ENCODE assay signal across 36 cellular contexts in genomic region chr16:47586121-47586520, GRCh38.
"Had no signal": no experiment of that assay in that cellular context is flagged by ENCODE, and none has a peak within 500 bp of the region (broad histone marks: within the 10 kb centered on the region; RNA-seq: fewer than 3 reads in every experiment).

No MANE protein-coding gene starts in this region.

- H3K9me3 Mint-ChIP-seq: activated B cell treated with CpG ODN at 0.5 μM for 24 hours; activated CD4-positive, alpha-beta memory T cell treated with anti-CD3 and anti-CD28 coated beads for 36 hours; activated CD4-positive, alpha-beta T cell treated with anti-CD3 and anti-CD28 coated beads, Interleukin-2, amount 10 ng/mL, durations not matched to agents 24 days and 14 days; activated CD8-positive, alpha-beta T cell treated with anti-CD3 and anti-CD28 coated beads for 36 hours; activated naive CD4-positive, alpha-beta T cell treated with anti-CD3 and anti-CD28 coated beads for 36 hours; activated naive CD4-positive, alpha-beta T cell treated with anti-CD3 and anti-CD28 coated beads, Interleukin-2, amount 50 U/mL, for 72 hours; activated naive CD8-positive, alpha-beta T cell treated with anti-CD3 and anti-CD28 coated beads for 36 hours; activated T-cell treated with anti-CD3 and anti-CD28 coated beads, Interleukin-2, amount 50 U/mL, for 4 hours; activated T-cell treated with anti-CD3 and anti-CD28 coated beads, Interleukin-2, amount 50 U/mL, for 72 hours; activated T-helper 1 cell treated with anti-CD3 and anti-CD28 coated beads, Interleukin-12 subunit alpha, Interleukin-12 subunit beta, Interleukin-2, Interleukin-4 antibody, amounts not matched to agents 30 ng/mL and 10 ng/mL and 1 ng/mL, durations not matched to agents 14 hours and 24 hours and 36 hours; activated T-helper 17 cell treated with anti-CD3 and anti-CD28 coated beads, Interleukin-2, amount 50 U/mL, for 72 hours; T-cell; T-helper 2 cell treated with Interferon-gamma antibody and Interleukin-4, amounts not matched to agents 5 μg/mL and 100 μg/mL, for 36 hours had no signal

- H3K27ac Mint-ChIP-seq: activated B cell treated with CpG ODN at 0.5 μM for 24 hours; activated CD4-positive, alpha-beta memory T cell treated with anti-CD3 and anti-CD28 coated beads for 36 hours; activated CD4-positive, alpha-beta T cell treated with anti-CD3 and anti-CD28 coated beads, Interleukin-2, amount 10 ng/mL, durations not matched to agents 24 days and 14 days; activated CD8-positive, alpha-beta T cell treated with anti-CD3 and anti-CD28 coated beads for 36 hours; activated naive CD4-positive, alpha-beta T cell treated with anti-CD3 and anti-CD28 coated beads for 36 hours; activated naive CD8-positive, alpha-beta T cell treated with anti-CD3 and anti-CD28 coated beads for 36 hours; activated T-cell treated with anti-CD3 and anti-CD28 coated beads, Interleukin-2, amount 50 U/mL, for 72 hours; activated T-helper 1 cell treated with anti-CD3 and anti-CD28 coated beads, Interleukin-12 subunit alpha, Interleukin-12 subunit beta, Interleukin-2, Interleukin-4 antibody, amounts not matched to agents 30 ng/mL and 10 ng/mL and 1 ng/mL, durations not matched to agents 14 hours and 24 hours and 36 hours; activated T-helper 17 cell treated with anti-CD3 and anti-CD28 coated beads, Interleukin-2, amount 50 U/mL, for 72 hours; T-cell had no signal

- H3K9me3 ChIP-seq: adrenal gland, body of pancreas, breast epithelium had no signal

- H3K4me3 ChIP-seq: adrenal gland, body of pancreas, breast epithelium had no signal

- H3K4me1 ChIP-seq: adrenal gland, body of pancreas, breast epithelium had no signal

- DNase-seq: activated B cell treated with CpG ODN at 0.5 μM for 24 hours; activated CD4-positive, alpha-beta memory T cell treated with anti-CD3 and anti-CD28 coated beads for 36 hours; activated CD4-positive, alpha-beta T cell treated with anti-CD3 and anti-CD28 coated beads for 4 hours; activated CD4-positive, alpha-beta T cell treated with anti-CD3 and anti-CD28 coated beads, Interleukin-2, amount 10 ng/mL, durations not matched to agents 24 days and 14 days; activated CD4-positive, alpha-beta T cell treated with anti-CD3 and anti-CD28 coated beads, Interleukin-2, amount 50 U/mL, for 1 hour; activated CD4-positive, alpha-beta T cell treated with anti-CD3 and anti-CD28 coated beads, Interleukin-2, amount 50 U/mL, for 4 hours; activated CD4-positive, CD25-positive, alpha-beta regulatory T cell treated with anti-CD3 and anti-CD28 coated beads, Interleukin-2, amount 50 U/mL, for 72 hours; activated CD8-positive, alpha-beta memory T cell treated with anti-CD3 and anti-CD28 coated beads, Interleukin-2, amount 50 U/mL, for 4 hours; activated CD8-positive, alpha-beta T cell treated with anti-CD3 and anti-CD28 coated beads for 36 hours; activated effector memory CD4-positive, alpha-beta T cell treated with anti-CD3 and anti-CD28 coated beads, Interleukin-2, amount 50 U/mL, for 16 hours; activated gamma-delta T cell treated with Interleukin-2 at 50 U/mL for 16 hours; activated naive CD4-positive, alpha-beta T cell; activated naive CD4-positive, alpha-beta T cell treated with anti-CD3 and anti-CD28 coated beads for 36 hours; activated naive CD4-positive, alpha-beta T cell treated with anti-CD3 and anti-CD28 coated beads, Interleukin-2, amount 50 U/mL, for 16 hours; activated naive CD8-positive, alpha-beta T cell treated with anti-CD3 and anti-CD28 coated beads for 36 hours; activated T-cell treated with anti-CD3 and anti-CD28 coated beads for 4 hours; activated T-cell treated with anti-CD3 and anti-CD28 coated beads, Interleukin-2, amount 50 U/mL, for 1 hour; activated T-cell treated with anti-CD3 and anti-CD28 coated beads, Interleukin-2, amount 50 U/mL, for 4 hours; activated T-cell treated with anti-CD3 and anti-CD28 coated beads, Interleukin-2, amount 50 U/mL, for 72 hours; adrenal gland; amniotic stem cell; aorta; body of pancreas; brain microvascular endothelial cell; central memory CD4-positive, alpha-beta T cell; T-cell; T-helper 2 cell; T-helper 9 cell had no signal

- ATAC-seq: activated CD8-positive, alpha-beta T cell treated with anti-CD3 and anti-CD28 coated beads for 36 hours; activated naive CD4-positive, alpha-beta T cell treated with anti-CD3 and anti-CD28 coated beads, Interleukin-2, amount 50 U/mL, for 72 hours; activated T-cell treated with anti-CD3 and anti-CD28 coated beads, Interleukin-2, amount 50 U/mL, for 4 hours; activated T-cell treated with anti-CD3 and anti-CD28 coated beads, Interleukin-2, amount 50 U/mL, for 72 hours; activated T-helper 17 cell treated with anti-CD3 and anti-CD28 coated beads, Interleukin-2, amount 50 U/mL, for 72 hours; body of pancreas; T-cell had no signal

- H3K4me3 Mint-ChIP-seq: activated B cell treated with CpG ODN at 0.5 μM for 24 hours; activated CD4-positive, alpha-beta memory T cell treated with anti-CD3 and anti-CD28 coated beads for 36 hours; activated CD4-positive, alpha-beta T cell treated with anti-CD3 and anti-CD28 coated beads, Interleukin-2, amount 10 ng/mL, durations not matched to agents 24 days and 14 days; activated CD8-positive, alpha-beta T cell treated with anti-CD3 and anti-CD28 coated beads for 36 hours; activated naive CD4-positive, alpha-beta T cell treated with anti-CD3 and anti-CD28 coated beads for 36 hours; activated naive CD8-positive, alpha-beta T cell treated with anti-CD3 and anti-CD28 coated beads for 36 hours; activated T-cell treated with anti-CD3 and anti-CD28 coated beads, Interleukin-2, amount 50 U/mL, for 4 hours; activated T-cell treated with anti-CD3 and anti-CD28 coated beads, Interleukin-2, amount 50 U/mL, for 72 hours; activated T-helper 1 cell treated with anti-CD3 and anti-CD28 coated beads, Interleukin-12 subunit alpha, Interleukin-12 subunit beta, Interleukin-2, Interleukin-4 antibody, amounts not matched to agents 30 ng/mL and 10 ng/mL and 1 ng/mL, durations not matched to agents 14 hours and 24 hours and 36 hours; activated T-helper 17 cell treated with anti-CD3 and anti-CD28 coated beads, Interleukin-2, amount 50 U/mL, for 72 hours; T-cell; T-helper 2 cell treated with Interferon-gamma antibody and Interleukin-4, amounts not matched to agents 5 μg/mL and 100 μg/mL, for 36 hours had no signal

- H3K27ac ChIP-seq: adrenal gland, body of pancreas, brain microvascular endothelial cell, breast epithelium, VCaP had no signal

- H3K4me1 Mint-ChIP-seq: activated naive CD8-positive, alpha-beta T cell treated with anti-CD3 and anti-CD28 coated beads for 36 hours; activated T-helper 17 cell treated with anti-CD3 and anti-CD28 coated beads, Interleukin-2, amount 50 U/mL, for 72 hours; T-cell had no signal

- H3K27me3 Mint-ChIP-seq: activated B cell treated with CpG ODN at 0.5 μM for 24 hours; activated CD4-positive, alpha-beta memory T cell treated with anti-CD3 and anti-CD28 coated beads for 36 hours; activated CD4-positive, alpha-beta T cell treated with anti-CD3 and anti-CD28 coated beads, Interleukin-2, amount 10 ng/mL, durations not matched to agents 24 days and 14 days; activated CD8-positive, alpha-beta T cell treated with anti-CD3 and anti-CD28 coated beads for 36 hours; activated naive CD8-positive, alpha-beta T cell treated with anti-CD3 and anti-CD28 coated beads for 36 hours; activated T-helper 17 cell treated with anti-CD3 and anti-CD28 coated beads, Interleukin-2, amount 50 U/mL, for 72 hours; T-cell had no signal

- FAIRE-seq: astrocyte, TTC549 had no signal

- H3K36me3 ChIP-seq: breast epithelium had no signal

- H3K27me3 ChIP-seq: adrenal gland, body of pancreas, brain microvascular endothelial cell, breast epithelium had no signal
